1 cellular context compared by ENCODE assay signal in the genomic region with DNA sequence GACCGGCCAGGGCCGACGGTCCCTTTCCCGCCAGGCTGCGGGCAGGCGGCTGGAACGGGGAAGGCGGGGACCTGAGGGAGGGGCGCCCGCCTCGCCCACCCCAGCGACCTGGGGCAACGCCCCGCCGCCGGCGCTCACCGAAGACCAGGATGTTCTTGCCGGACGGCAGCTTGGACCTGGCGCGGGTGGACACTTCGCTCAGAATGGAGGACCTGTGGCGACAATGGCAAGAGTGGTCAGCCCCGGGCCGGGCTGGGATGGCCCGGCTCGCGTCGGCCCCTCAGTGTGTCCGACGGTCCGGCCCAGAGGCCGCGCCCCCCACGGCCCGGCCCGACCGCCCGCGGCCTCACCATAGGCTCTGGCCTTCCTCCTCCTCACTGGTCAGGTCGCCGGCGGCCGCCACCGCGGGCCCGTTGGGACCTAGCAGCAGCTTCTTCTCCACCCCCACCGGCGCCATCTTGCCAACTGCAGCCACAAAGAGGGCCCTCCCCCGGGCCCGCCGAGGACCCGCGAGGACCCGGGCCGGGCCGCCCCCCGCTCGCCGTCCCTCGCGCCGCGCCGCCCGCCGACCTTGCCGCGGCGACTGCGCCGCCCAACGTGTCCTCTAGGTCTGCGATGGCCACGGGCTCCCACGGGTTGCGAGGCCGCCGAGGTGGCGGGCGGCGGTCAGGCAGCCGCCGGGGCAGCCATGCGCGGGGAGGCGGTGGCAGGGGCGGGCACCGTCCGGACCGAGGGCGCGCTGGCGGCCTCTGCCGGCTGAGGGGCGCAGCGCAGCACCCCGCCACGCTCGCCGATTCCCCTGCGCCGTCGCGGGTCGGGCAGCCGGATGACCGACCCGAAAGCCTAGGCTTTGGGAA.
TF ChIP-seq lines count a peak whose summit lies in the region.

A gene (minus strand): TSS at position 475 of the 857 bp plus-strand sequence. CDS start 18 bp downstream, at position 457.

TF ChIP-seq in HepG2, 621 proteins besides CTCF, POLR2A, EP300 and RAD21 (continued from another document and continues in another):
- TF ChIP-seq, protein P1, sequence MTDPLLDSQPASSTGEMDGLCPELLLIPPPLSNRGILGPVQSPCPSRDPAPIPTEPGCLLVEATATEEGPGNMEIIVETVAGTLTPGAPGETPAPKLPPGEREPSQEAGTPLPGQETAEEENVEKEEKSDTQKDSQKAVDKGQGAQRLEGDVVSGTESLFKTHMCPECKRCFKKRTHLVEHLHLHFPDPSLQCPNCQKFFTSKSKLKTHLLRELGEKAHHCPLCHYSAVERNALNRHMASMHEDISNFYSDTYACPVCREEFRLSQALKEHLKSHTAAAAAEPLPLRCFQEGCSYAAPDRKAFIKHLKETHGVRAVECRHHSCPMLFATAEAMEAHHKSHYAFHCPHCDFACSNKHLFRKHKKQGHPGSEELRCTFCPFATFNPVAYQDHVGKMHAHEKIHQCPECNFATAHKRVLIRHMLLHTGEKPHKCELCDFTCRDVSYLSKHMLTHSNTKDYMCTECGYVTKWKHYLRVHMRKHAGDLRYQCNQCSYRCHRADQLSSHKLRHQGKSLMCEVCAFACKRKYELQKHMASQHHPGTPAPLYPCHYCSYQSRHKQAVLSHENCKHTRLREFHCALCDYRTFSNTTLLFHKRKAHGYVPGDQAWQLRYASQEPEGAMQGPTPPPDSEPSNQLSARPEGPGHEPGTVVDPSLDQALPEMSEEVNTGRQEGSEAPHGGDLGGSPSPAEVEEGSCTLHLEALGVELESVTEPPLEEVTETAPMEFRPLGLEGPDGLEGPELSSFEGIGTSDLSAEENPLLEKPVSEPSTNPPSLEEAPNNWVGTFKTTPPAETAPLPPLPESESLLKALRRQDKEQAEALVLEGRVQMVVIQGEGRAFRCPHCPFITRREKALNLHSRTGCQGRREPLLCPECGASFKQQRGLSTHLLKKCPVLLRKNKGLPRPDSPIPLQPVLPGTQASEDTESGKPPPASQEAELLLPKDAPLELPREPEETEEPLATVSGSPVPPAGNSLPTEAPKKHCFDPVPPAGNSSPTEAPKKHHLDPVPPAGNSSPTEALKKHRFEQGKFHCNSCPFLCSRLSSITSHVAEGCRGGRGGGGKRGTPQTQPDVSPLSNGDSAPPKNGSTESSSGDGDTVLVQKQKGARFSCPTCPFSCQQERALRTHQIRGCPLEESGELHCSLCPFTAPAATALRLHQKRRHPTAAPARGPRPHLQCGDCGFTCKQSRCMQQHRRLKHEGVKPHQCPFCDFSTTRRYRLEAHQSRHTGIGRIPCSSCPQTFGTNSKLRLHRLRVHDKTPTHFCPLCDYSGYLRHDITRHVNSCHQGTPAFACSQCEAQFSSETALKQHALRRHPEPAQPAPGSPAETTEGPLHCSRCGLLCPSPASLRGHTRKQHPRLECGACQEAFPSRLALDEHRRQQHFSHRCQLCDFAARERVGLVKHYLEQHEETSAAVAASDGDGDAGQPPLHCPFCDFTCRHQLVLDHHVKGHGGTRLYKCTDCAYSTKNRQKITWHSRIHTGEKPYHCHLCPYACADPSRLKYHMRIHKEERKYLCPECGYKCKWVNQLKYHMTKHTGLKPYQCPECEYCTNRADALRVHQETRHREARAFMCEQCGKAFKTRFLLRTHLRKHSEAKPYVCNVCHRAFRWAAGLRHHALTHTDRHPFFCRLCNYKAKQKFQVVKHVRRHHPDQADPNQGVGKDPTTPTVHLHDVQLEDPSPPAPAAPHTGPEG (CRISPR knock-in tag; IDR thresholded peaks at IDR 0.05): 0 out of 2 replicates have a peak, but pooled peaks have one; percentile 44
- TF ChIP-seq MIER3 (CRISPR knock-in tag; IDR thresholded peaks at IDR 0.05; ENCODE audit: borderline replicate concordance) (peak; percentile 4; the same call in 1 of the 2 replicates), RARA (CRISPR knock-in tag; IDR thresholded peaks at IDR 0.05) (no peak; the same call in 1 of the 2 replicates), NFE2L1 (CRISPR knock-in tag; IDR thresholded peaks at IDR 0.05; ENCODE audit: borderline replicate concordance) (no peak), KDM3A (CRISPR knock-in tag; IDR thresholded peaks at IDR 0.05; ENCODE audit: low read depth) (0 out of 2 replicates have a peak, but pooled peaks have one; percentile 12), NBN (conservative IDR thresholded peaks at IDR 0.05) (no peak), MXD4 (CRISPR knock-in tag; IDR thresholded peaks at IDR 0.05) (no peak), ZNF253 (CRISPR knock-in tag; IDR thresholded peaks at IDR 0.05; ENCODE audit: borderline replicate concordance) (no peak), ZNF768 (CRISPR knock-in tag; IDR thresholded peaks at IDR 0.05) (peak; percentile 45), ZNF83 (CRISPR knock-in tag; IDR thresholded peaks at IDR 0.05; ENCODE audit: borderline replicate concordance) (peak; percentile 41; the same call in 1 of the 2 replicates), ZNF577 (CRISPR knock-in tag; IDR thresholded peaks at IDR 0.05; ENCODE audit: borderline replicate concordance, low read depth) (no peak), NFYC (CRISPR knock-in tag; IDR thresholded peaks at IDR 0.05) (no peak), RAD51 (IDR thresholded peaks at IDR 0.05; ENCODE audit: borderline replicate concordance) (no peak), ZNF773 (CRISPR knock-in tag; IDR thresholded peaks at IDR 0.05; ENCODE audit: borderline replicate concordance) (0 out of 2 replicates have a peak, but pooled peaks have one; percentile 23), ZNF367 (CRISPR knock-in tag; IDR thresholded peaks at IDR 0.05; ENCODE audit: borderline replicate concordance) (no peak; the same call in 1 of the 2 replicates), ZNF549 (CRISPR knock-in tag; IDR thresholded peaks at IDR 0.05) (no peak), GABPA (IDR thresholded peaks at IDR 0.05; ENCODE audit: low read depth, low read length) (no peak), GABPA (CRISPR knock-in tag; IDR thresholded peaks at IDR 0.05; ENCODE audit: low read depth) (no peak), HNRNPUL1 (IDR thresholded peaks at IDR 0.05; ENCODE audit: low read depth, low read length) (no peak), ZNF510 (CRISPR knock-in tag; IDR thresholded peaks at IDR 0.05; ENCODE audit: low read depth) (no peak), ZSCAN30 (CRISPR knock-in tag; IDR thresholded peaks at IDR 0.05) (no peak), ZNF337 (CRISPR knock-in tag; IDR thresholded peaks at IDR 0.05; ENCODE audit: borderline replicate concordance, low read depth) (no peak), ZNF343 (CRISPR knock-in tag; IDR thresholded peaks at IDR 0.05) (no peak), NR2F6 (IDR thresholded peaks at IDR 0.05) (no peak), NR2F6 (CRISPR knock-in tag; IDR thresholded peaks at IDR 0.05) (no peak), ZNF274 (CRISPR knock-in tag; IDR thresholded peaks at IDR 0.05) (peak; percentile 68), NR2F2 (IDR thresholded peaks at IDR 0.05; ENCODE audit: borderline replicate concordance, low read depth) (no peak; the same call in 1 of the 2 replicates), PHF5A (CRISPR knock-in tag; IDR thresholded peaks at IDR 0.05; ENCODE audit: low read depth, unreplicated experiment) (no peak), BRD4 (CRISPR knock-in tag; IDR thresholded peaks at IDR 0.05) (no peak; the same call in 1 of the 2 replicates), ZNF264 (CRISPR knock-in tag; IDR thresholded peaks at IDR 0.05) (no peak), ZNF678 (CRISPR knock-in tag; IDR thresholded peaks at IDR 0.05) (no peak), ZNF20 (CRISPR knock-in tag; IDR thresholded peaks at IDR 0.05) (no peak), TBX2 (CRISPR knock-in tag; IDR thresholded peaks at IDR 0.05; ENCODE audit: borderline replicate concordance) (peak; percentile 59), FOXJ3 (CRISPR knock-in tag; IDR thresholded peaks at IDR 0.05; ENCODE audit: borderline replicate concordance) (no peak), ZNF703 (CRISPR knock-in tag; IDR thresholded peaks at IDR 0.05; ENCODE audit: borderline replicate concordance) (no peak), ZNF780A (CRISPR knock-in tag; IDR thresholded peaks at IDR 0.05) (no peak), HMG20A (CRISPR knock-in tag; IDR thresholded peaks at IDR 0.05; ENCODE audit: borderline replicate concordance) (no peak)
- TF ChIP-seq, protein P2, sequence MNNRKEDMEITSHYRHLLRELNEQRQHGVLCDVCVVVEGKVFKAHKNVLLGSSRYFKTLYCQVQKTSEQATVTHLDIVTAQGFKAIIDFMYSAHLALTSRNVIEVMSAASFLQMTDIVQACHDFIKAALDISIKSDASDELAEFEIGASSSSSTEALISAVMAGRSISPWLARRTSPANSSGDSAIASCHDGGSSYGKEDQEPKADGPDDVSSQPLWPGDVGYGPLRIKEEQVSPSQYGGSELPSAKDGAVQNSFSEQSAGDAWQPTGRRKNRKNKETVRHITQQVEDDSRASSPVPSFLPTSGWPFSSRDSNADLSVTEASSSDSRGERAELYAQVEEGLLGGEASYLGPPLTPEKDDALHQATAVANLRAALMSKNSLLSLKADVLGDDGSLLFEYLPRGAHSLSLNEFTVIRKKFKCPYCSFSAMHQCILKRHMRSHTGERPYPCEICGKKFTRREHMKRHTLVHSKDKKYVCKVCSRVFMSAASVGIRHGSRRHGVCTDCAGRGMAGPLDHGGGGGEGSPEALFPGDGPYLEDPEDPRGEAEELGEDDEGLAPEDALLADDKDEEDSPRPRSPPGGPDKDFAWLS (CRISPR knock-in tag; IDR thresholded peaks at IDR 0.05; ENCODE audit: borderline replicate concordance): no peak
- TF ChIP-seq, protein P3, sequence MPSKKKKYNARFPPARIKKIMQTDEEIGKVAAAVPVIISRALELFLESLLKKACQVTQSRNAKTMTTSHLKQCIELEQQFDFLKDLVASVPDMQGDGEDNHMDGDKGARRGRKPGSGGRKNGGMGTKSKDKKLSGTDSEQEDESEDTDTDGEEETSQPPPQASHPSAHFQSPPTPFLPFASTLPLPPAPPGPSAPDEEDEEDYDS (CRISPR knock-in tag; IDR thresholded peaks at IDR 0.05): no peak; the same call in 1 of the 2 replicates
- TF ChIP-seq, protein P4, sequence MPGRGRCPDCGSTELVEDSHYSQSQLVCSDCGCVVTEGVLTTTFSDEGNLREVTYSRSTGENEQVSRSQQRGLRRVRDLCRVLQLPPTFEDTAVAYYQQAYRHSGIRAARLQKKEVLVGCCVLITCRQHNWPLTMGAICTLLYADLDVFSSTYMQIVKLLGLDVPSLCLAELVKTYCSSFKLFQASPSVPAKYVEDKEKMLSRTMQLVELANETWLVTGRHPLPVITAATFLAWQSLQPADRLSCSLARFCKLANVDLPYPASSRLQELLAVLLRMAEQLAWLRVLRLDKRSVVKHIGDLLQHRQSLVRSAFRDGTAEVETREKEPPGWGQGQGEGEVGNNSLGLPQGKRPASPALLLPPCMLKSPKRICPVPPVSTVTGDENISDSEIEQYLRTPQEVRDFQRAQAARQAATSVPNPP (CRISPR knock-in tag; IDR thresholded peaks at IDR 0.05): no peak
- TF ChIP-seq, protein P5, sequence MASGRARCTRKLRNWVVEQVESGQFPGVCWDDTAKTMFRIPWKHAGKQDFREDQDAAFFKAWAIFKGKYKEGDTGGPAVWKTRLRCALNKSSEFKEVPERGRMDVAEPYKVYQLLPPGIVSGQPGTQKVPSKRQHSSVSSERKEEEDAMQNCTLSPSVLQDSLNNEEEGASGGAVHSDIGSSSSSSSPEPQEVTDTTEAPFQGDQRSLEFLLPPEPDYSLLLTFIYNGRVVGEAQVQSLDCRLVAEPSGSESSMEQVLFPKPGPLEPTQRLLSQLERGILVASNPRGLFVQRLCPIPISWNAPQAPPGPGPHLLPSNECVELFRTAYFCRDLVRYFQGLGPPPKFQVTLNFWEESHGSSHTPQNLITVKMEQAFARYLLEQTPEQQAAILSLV (CRISPR knock-in tag; IDR thresholded peaks at IDR 0.05; ENCODE audit: borderline replicate concordance): 0 out of 2 replicates have a peak, but pooled peaks have one; percentile 50
- TF ChIP-seq, protein P6, sequence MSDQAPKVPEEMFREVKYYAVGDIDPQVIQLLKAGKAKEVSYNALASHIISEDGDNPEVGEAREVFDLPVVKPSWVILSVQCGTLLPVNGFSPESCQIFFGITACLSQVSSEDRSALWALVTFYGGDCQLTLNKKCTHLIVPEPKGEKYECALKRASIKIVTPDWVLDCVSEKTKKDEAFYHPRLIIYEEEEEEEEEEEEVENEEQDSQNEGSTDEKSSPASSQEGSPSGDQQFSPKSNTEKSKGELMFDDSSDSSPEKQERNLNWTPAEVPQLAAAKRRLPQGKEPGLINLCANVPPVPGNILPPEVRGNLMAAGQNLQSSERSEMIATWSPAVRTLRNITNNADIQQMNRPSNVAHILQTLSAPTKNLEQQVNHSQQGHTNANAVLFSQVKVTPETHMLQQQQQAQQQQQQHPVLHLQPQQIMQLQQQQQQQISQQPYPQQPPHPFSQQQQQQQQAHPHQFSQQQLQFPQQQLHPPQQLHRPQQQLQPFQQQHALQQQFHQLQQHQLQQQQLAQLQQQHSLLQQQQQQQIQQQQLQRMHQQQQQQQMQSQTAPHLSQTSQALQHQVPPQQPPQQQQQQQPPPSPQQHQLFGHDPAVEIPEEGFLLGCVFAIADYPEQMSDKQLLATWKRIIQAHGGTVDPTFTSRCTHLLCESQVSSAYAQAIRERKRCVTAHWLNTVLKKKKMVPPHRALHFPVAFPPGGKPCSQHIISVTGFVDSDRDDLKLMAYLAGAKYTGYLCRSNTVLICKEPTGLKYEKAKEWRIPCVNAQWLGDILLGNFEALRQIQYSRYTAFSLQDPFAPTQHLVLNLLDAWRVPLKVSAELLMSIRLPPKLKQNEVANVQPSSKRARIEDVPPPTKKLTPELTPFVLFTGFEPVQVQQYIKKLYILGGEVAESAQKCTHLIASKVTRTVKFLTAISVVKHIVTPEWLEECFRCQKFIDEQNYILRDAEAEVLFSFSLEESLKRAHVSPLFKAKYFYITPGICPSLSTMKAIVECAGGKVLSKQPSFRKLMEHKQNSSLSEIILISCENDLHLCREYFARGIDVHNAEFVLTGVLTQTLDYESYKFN (CRISPR knock-in tag; conservative IDR thresholded peaks at IDR 0.05): no peak
- TF ChIP-seq, protein P7, sequence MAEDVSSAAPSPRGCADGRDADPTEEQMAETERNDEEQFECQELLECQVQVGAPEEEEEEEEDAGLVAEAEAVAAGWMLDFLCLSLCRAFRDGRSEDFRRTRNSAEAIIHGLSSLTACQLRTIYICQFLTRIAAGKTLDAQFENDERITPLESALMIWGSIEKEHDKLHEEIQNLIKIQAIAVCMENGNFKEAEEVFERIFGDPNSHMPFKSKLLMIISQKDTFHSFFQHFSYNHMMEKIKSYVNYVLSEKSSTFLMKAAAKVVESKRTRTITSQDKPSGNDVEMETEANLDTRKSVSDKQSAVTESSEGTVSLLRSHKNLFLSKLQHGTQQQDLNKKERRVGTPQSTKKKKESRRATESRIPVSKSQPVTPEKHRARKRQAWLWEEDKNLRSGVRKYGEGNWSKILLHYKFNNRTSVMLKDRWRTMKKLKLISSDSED (CRISPR knock-in tag; IDR thresholded peaks at IDR 0.05): no peak
